Comparison of ENCODE assay signal across 33 cellular contexts in the genomic region with DNA sequence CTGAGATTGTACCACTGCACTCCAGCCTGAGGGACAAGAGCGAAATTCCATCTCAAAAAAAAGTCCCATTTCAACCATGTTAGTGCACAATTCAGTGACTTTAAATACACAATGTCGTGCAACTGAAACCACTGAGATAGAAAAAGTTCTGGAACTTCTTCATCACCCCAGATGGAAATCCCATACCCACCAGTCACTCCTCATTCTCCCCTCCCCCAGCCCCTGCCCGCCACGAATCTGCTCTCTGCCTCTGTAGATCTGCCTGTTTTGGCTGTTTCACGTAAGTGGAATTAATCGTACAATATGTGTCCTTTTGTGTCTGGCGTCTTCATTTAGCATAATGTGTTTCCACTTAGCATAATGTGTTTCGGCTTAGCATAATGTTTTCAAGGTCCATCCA. TPM values are rescaled to one million over a fixed set of nuclear protein-coding genes. Genes with fewer than 3 reads are reported as not detected.
"Had no signal": no experiment of that assay in that cellular context is flagged by ENCODE, and none has a peak within 500 bp of the region (broad histone marks: within the 10 kb centered on the region; RNA-seq: fewer than 3 reads in every experiment).

No MANE protein-coding gene starts in this region.

- H3K36me3 ChIP-seq: left ventricle myocardium inferior, ovary, right atrium auricular region, right lobe of liver, stomach, thyroid gland, transverse colon, upper lobe of left lung had no signal

- H3K9me3 ChIP-seq: left ventricle myocardium inferior, ovary, right atrium auricular region, right lobe of liver, stomach, testis, thyroid gland, transverse colon, upper lobe of left lung had no signal

- H3K27ac ChIP-seq: left ventricle myocardium inferior, ovary, right atrium auricular region, right lobe of liver, stomach, testis, thyroid gland, transverse colon, upper lobe of left lung had no signal

- FAIRE-seq: islet of Langerhans had no signal

- H3K4me3 ChIP-seq: left ventricle myocardium inferior, lung, ovary, right atrium auricular region, right lobe of liver, smooth muscle cell, stomach, testis, thyroid gland, transverse colon, upper lobe of left lung had no signal

- DNase-seq: head of caudate nucleus; immature natural killer cell; left ventricle myocardium inferior; mesendoderm; naive B cell; nucleus accumbens; ovary; stimulated activated CD4-positive, alpha-beta T cell treated with anti-CD3 and anti-CD28 coated beads, Interleukin-1b, Interleukin-23, amount 100 ng/mL, for 48 hours; stimulated activated CD4-positive, alpha-beta T cell treated with anti-CD3 and anti-CD28 coated beads, Interleukin-2, amount 100 ng/mL, for 48 hours; stimulated activated CD4-positive, alpha-beta T cell treated with anti-CD3 and anti-CD28 coated beads, Interleukin-4, amount 100 ng/mL, for 4 hours; stimulated activated naive B cell treated with anti-CD40 and anti-IgM and Interleukin-4, amounts not matched to agents 10 μg/mL and 1 μg/mL and 100 μg/mL, for 72 hours; stimulated activated naive CD8-positive, alpha-beta T cell treated with anti-CD3 and anti-CD28 coated beads, Interleukin-15, Interleukin-2, amounts not matched to agents 100 U/mL and 50 U/mL, for 24 hours; stomach; testis; thyroid gland; transverse colon; upper lobe of left lung had no signal

- H3K4me1 ChIP-seq: left ventricle myocardium inferior, right atrium auricular region, right lobe of liver, stomach, testis, thyroid gland, transverse colon, upper lobe of left lung had no signal

- H3K9me3 Mint-ChIP-seq: immature natural killer cell; mesothelial cell of epicardium; naive B cell; nephron; neural crest cell; stimulated activated naive B cell treated with anti-CD40 and anti-IgM and Interleukin-4, amounts not matched to agents 10 μg/mL and 1 μg/mL and 100 μg/mL, for 72 hours had no signal

- H3K4me1 Mint-ChIP-seq: immature natural killer cell; mesothelial cell of epicardium; naive B cell; nephron; neural crest cell; stimulated activated naive B cell treated with anti-CD40 and anti-IgM and Interleukin-4, amounts not matched to agents 10 μg/mL and 1 μg/mL and 100 μg/mL, for 72 hours had no signal

- H3K4me2 ChIP-seq: smooth muscle cell had no signal

- H3K36me3 Mint-ChIP-seq: immature natural killer cell; mesothelial cell of epicardium; naive B cell; stimulated activated naive B cell treated with anti-CD40 and anti-IgM and Interleukin-4, amounts not matched to agents 10 μg/mL and 1 μg/mL and 100 μg/mL, for 72 hours had no signal

- H3K27me3 ChIP-seq: ovary, right atrium auricular region, right lobe of liver, testis, thyroid gland, transverse colon, upper lobe of left lung had no signal

- H3K27ac Mint-ChIP-seq: immature natural killer cell; mesothelial cell of epicardium; naive B cell; nephron; progenitor cell of endocrine pancreas; stimulated activated naive B cell treated with anti-CD40 and anti-IgM and Interleukin-4, amounts not matched to agents 10 μg/mL and 1 μg/mL and 100 μg/mL, for 72 hours had no signal

- ATAC-seq: right lobe of liver; stimulated activated naive B cell treated with anti-CD40 and anti-IgM and Interleukin-4, amounts not matched to agents 10 μg/mL and 1 μg/mL and 100 μg/mL, for 72 hours; stimulated activated naive CD8-positive, alpha-beta T cell treated with anti-CD3 and anti-CD28 coated beads, Interleukin-15, Interleukin-2, amounts not matched to agents 100 U/mL and 50 U/mL, for 24 hours had no signal

- H3K4me3 Mint-ChIP-seq: immature natural killer cell; mesothelial cell of epicardium; naive B cell; nephron; neural crest cell; stimulated activated naive B cell treated with anti-CD40 and anti-IgM and Interleukin-4, amounts not matched to agents 10 μg/mL and 1 μg/mL and 100 μg/mL, for 72 hours had no signal

RNA-seq across cellular contexts. Expression of a gene that starts 3.6 kb away (rescaled TPM):
- total RNA-seq: kidney epithelial cell, left ventricle myocardium inferior, lower leg skin, lung, mesothelial cell of epicardium, mononuclear cell, neural crest cell, ovary, progenitor cell of endocrine pancreas, pulmonary artery endothelial cell, renal cortical epithelial cell, right atrium auricular region, right lobe of liver, skeletal muscle tissue, smooth muscle cell, stomach, transverse colon, upper lobe of left lung, urinary bladder had no signal

RNA-seq across cellular contexts. Expression of a gene that starts 57.0 kb away (rescaled TPM):
- total RNA-seq: kidney epithelial cell, left ventricle myocardium inferior, lung, mononuclear cell, progenitor cell of endocrine pancreas, pulmonary artery endothelial cell, renal cortical epithelial cell, right atrium auricular region, right lobe of liver, stomach, thyroid gland, transverse colon, upper lobe of left lung had no signal
